20 cellular contexts compared by ENCODE assay signal in genomic region chr5:56175028-56175427, GRCh38. TPM values are rescaled to one million over a fixed set of nuclear protein-coding genes. Genes with fewer than 3 reads are reported as not detected.
DNase-seq lines count a peak whose midpoint lies in the region; ATAC-seq, FAIRE-seq and TF ChIP-seq lines count a peak whose summit lies in the region.
"Had no signal": no experiment of that assay in that cellular context is flagged by ENCODE, and none has a peak within 500 bp of the region (broad histone marks: within the 10 kb centered on the region; RNA-seq: fewer than 3 reads in every experiment).

No MANE protein-coding gene starts in this region.

- H3K4me1 Mint-ChIP-seq in HFFc6 (ENCODE audit: low read depth) (peaks cover 50% of the 10 kb centered on the region), endodermal cell (peaks cover 18% of the 10 kb centered on the region)

- no peak overlapping the region for H4K91ac ChIP-seq in neuronal stem cell (ENCODE audit: low read depth, low read length, poor library complexity)

- peak overlapping the region in 1 of 2 experiments; percentile 62; a peak in 3 of 6 replicates for H3K27ac ChIP-seq in A549
- H3K27ac ChIP-seq in endodermal cell (ENCODE audit: low read depth, low read length), result no peak overlapping the region
- H3K27ac ChIP-seq in neuronal stem cell (replicated peaks; ENCODE audit: low read length), result no peak overlapping the region
- H3K27ac ChIP-seq: thoracic aorta had no signal

- H3K36me3 Mint-ChIP-seq in HFFc6 (ENCODE audit: low read depth) (no peaks in the 10 kb centered on the region), endodermal cell (ENCODE audit: low read depth) (no peaks in the 10 kb centered on the region)
- H3K36me3 Mint-ChIP-seq: activated naive CD8-positive, alpha-beta T cell had no signal

- CTCF ChIA-PET in A549 (lab: Yijun Ruan, JAX), result interaction anchor here (1.3 to 1.4 kb wide), 2 partner anchors 11 to 103 kb away, joined by 4 to 5 read pairs; no protein-coding TSS in a partner anchor

- no peak for FAIRE-seq in A549 (lab: Jason Lieb, UNC)
- FAIRE-seq: D721Med, endometrium had no signal

- H3K4me1 ChIP-seq in A549, result peaks cover 23% of the 10 kb centered on the region
- H3K4me1 ChIP-seq in endodermal cell (ENCODE audit: control insufficient read depth, insufficient read depth, low read length), result peaks cover 11% of the 10 kb centered on the region
- H3K4me1 ChIP-seq in neuronal stem cell (ENCODE audit: control insufficient read depth in 2 of 2, insufficient read depth in 1 of 2, low read depth in 1 of 2, low read length in 2 of 2), result peaks cover 4 to 5% of the 10 kb centered on the region in 2 donors

- H2BK15ac ChIP-seq in neuronal stem cell (ENCODE audit: low read length), result no peak overlapping the region

- no peak overlapping the region for H3K4me3 ChIP-seq in A549
- H3K4me3 ChIP-seq in endodermal cell (ENCODE audit: low read length), result peak overlapping the region; percentile 24
- H3K4me3 ChIP-seq in neuronal stem cell (ENCODE audit: low read length in 2 of 2), result no peak overlapping the region
- H3K4me3 ChIP-seq: thoracic aorta had no signal

- TF ChIP-seq RAD21 in A549 (conservative IDR thresholded peaks at IDR 0.05 in 1 of 2, IDR thresholded peaks at IDR 0.05 in 1 of 2), result no peak

- no peaks in the 10 kb centered on the region for H3K27me3 Mint-ChIP-seq in HFFc6 (ENCODE audit: insufficient read depth)
- no peaks in the 10 kb centered on the region for H3K27me3 Mint-ChIP-seq in endodermal cell (ENCODE audit: insufficient read depth)
- H3K27me3 Mint-ChIP-seq: activated naive CD8-positive, alpha-beta T cell had no signal

- no peak for TF ChIP-seq EP300 in A549 (IDR thresholded peaks at IDR 0.05)

- H3K4me3 Mint-ChIP-seq in HFFc6 (peak overlapping the region; percentile 31), endodermal cell (no peak overlapping the region)
- H3K4me3 Mint-ChIP-seq: activated CD4-positive, alpha-beta T cell treated with anti-CD3 and anti-CD28 coated beads, Interleukin-2, amount 10 ng/mL, durations not matched to agents 7 days and 5 days; activated naive CD8-positive, alpha-beta T cell had no signal

- no peak for DNase-seq in A549 (ENCODE audit: low read depth in 1 of 2, low spot score in 1 of 2)
- DNase-seq in HFFc6, result no peak
- no peak for DNase-seq in endodermal cell
- no peak for DNase-seq in neuronal stem cell (ENCODE audit: low spot score)
- no peak for DNase-seq in GM19238 (ENCODE audit: insufficient read length, low spot score)
- DNase-seq in GM20000 (ENCODE audit: low spot score), result no peak
- no peak for DNase-seq in mesenteric fat pad (ENCODE audit: low spot score)
- DNase-seq: activated CD4-positive, alpha-beta T cell treated with anti-CD3 and anti-CD28 coated beads, Interleukin-2, amount 10 ng/mL, durations not matched to agents 7 days and 5 days; activated T-cell treated with anti-CD3 and anti-CD28 coated beads, Interleukin-2, amount 50 U/mL, for 1 hour; caudate nucleus; NCI-H2081 treated with DMSO at 0.1 percent for 48 hours; NCI-H748 treated with DMSO at 0.1 percent for 48 hours; SHP77; T1000 had no signal

- H3K4me2 ChIP-seq in A549 (peak overlapping the region; percentile 37), neuronal stem cell (ENCODE audit: insufficient read depth, low read length, poor library complexity, severe bottlenecking) (no peak overlapping the region)

- peak in 1 of 2 experiments; percentile 36; a peak in 1 of 6 replicates for ATAC-seq in A549
- ATAC-seq in GM18520 (IDR thresholded peaks at IDR 0.05; ENCODE audit: unreplicated experiment), result no peak

- H3K14ac ChIP-seq in neuronal stem cell (ENCODE audit: low read length), result no peak overlapping the region

- no peaks in the 10 kb centered on the region for H3K27me3 ChIP-seq in endodermal cell (ENCODE audit: control insufficient read depth, insufficient read depth, low read length, poor library complexity, severe bottlenecking)
- H3K27me3 ChIP-seq in neuronal stem cell (ENCODE audit: control insufficient read depth in 3 of 3, insufficient read depth in 3 of 3, low read depth in 1 of 3, low read length in 3 of 3), result no peaks in the 10 kb centered on the region

- no peak for TF ChIP-seq POLR2A in A549 (IDR thresholded peaks at IDR 0.05; ENCODE audit: low read length)

- H3K9me3 ChIP-seq in A549, result no peaks in the 10 kb centered on the region
- H3K9me3 ChIP-seq in endodermal cell (ENCODE audit: control insufficient read depth, low read length), result no peaks in the 10 kb centered on the region
- no peaks in the 10 kb centered on the region for H3K9me3 ChIP-seq in neuronal stem cell (replicated peaks in 1 of 2; ENCODE audit: control insufficient read depth in 2 of 2, insufficient read depth in 1 of 2, low read depth in 1 of 2, low read length in 2 of 2)
- H3K9me3 ChIP-seq: thoracic aorta had no signal

- H2BK5ac ChIP-seq in neuronal stem cell (ENCODE audit: low read length), result no peak overlapping the region

- H3K9me3 Mint-ChIP-seq in HFFc6 (no peaks in the 10 kb centered on the region), endodermal cell (no peaks in the 10 kb centered on the region)

- H3K18ac ChIP-seq in neuronal stem cell (ENCODE audit: low read length), result no peak overlapping the region

- H2BK12ac ChIP-seq in neuronal stem cell (ENCODE audit: low read length), result no peak overlapping the region

- H3K27ac Mint-ChIP-seq in HFFc6 (peak overlapping the region; percentile 30; the same call in 1 of the 2 replicates), endodermal cell (peak overlapping the region; percentile 42)
- H3K27ac Mint-ChIP-seq: activated CD4-positive, alpha-beta T cell treated with anti-CD3 and anti-CD28 coated beads, Interleukin-2, amount 10 ng/mL, durations not matched to agents 7 days and 5 days; activated naive CD8-positive, alpha-beta T cell had no signal

- H2BK120ac ChIP-seq in neuronal stem cell (ENCODE audit: low read depth, low read length), result no peak overlapping the region

- H3K9ac ChIP-seq in endodermal cell (ENCODE audit: extremely low read depth, low read length, poor library complexity, severe bottlenecking) (no peak overlapping the region), neuronal stem cell (ENCODE audit: low read depth, low read length, poor library complexity) (no peak overlapping the region)

- peak overlapping the region; percentile 55 for H2AFZ ChIP-seq in neuronal stem cell (ENCODE audit: low read length)

- POLR2A ChIA-PET in A549 (lab: Yijun Ruan, JAX), result no interaction called here

- TF ChIP-seq CTCF in A549 (IDR thresholded peaks at IDR 0.05) (no peak), HFFc6 (IDR thresholded peaks at IDR 0.05) (no peak), endodermal cell (conservative IDR thresholded peaks at IDR 0.05) (no peak), GM20000 (IDR thresholded peaks at IDR 0.05; ENCODE audit: extremely low read depth, missing control alignments) (no peak)

- H3K36me3 ChIP-seq in endodermal cell (ENCODE audit: control insufficient read depth, insufficient read depth, low read length) (no peaks in the 10 kb centered on the region), neuronal stem cell (replicated peaks in 1 of 2; ENCODE audit: control insufficient read depth in 2 of 2, insufficient read depth in 2 of 2, low read length in 2 of 2) (no peaks in the 10 kb centered on the region)
- H3K36me3 ChIP-seq: thoracic aorta had no signal

- H3K4ac ChIP-seq in neuronal stem cell (ENCODE audit: low read length), result no peak overlapping the region

- H3K23ac ChIP-seq in neuronal stem cell (ENCODE audit: low read depth, low read length, poor library complexity), result no peak overlapping the region

- H3K79me1 ChIP-seq in neuronal stem cell (ENCODE audit: low read depth, low read length), result no peaks in the 10 kb centered on the region

- H4K8ac ChIP-seq in neuronal stem cell (ENCODE audit: low read depth, low read length), result no peak overlapping the region

- no peak overlapping the region for H2AK5ac ChIP-seq in neuronal stem cell (ENCODE audit: low read depth, low read length)

TF ChIP-seq in A549, 52 proteins besides CTCF, POLR2A, EP300 and RAD21:
- TF ChIP-seq POLR2AphosphoS2 (conservative IDR thresholded peaks at IDR 0.05; ENCODE audit: low read length), result no peak
- no peak for TF ChIP-seq NPAS2 (CRISPR knock-in tag; IDR thresholded peaks at IDR 0.05; ENCODE audit: borderline replicate concordance)
- TF ChIP-seq JUN (IDR thresholded peaks at IDR 0.05), result no peak
TF ChIP-seq in A549: peak in this region for 0.

RNA-seq across cellular contexts. Expression of gene ANKRD55, which starts 58.1 kb away (rescaled TPM):
- polyA plus RNA-seq in A549 (2011; rRNA removed), result 0.26 and 0.30 TPM in 2 replicates
- 0.05 TPM in 2 replicates for polyA plus RNA-seq in A549 (2012; cell fraction: cytosol; rRNA removed)
- 0.07 TPM in 1 of 2 replicates, not detected in the other for polyA plus RNA-seq in A549 (2012; cell fraction: nucleus; rRNA removed)
- polyA plus RNA-seq in A549 (2017; fragmentation: RNase III; extraction: RNeasy Plus Mini Kit Qiagen cat#74134 plus additional on column Dnase treatment), result 0.05 to 0.12 TPM (median 0.10 TPM) in 3 replicates
- 0.49 TPM in 1 of 2 replicates, not detected in the other for polyA minus RNA-seq in A549 (2011; rRNA and poly(A)+ RNA removed)
- not detected for total RNA-seq in HFFc6 (2021; fragmentation: NEBNext Ultra II Directional; extraction: Animal tissue kit (Norgen Biotek cat#: 25700))
- under 1 TPM; 0.27 to 0.29 TPM for total RNA-seq in endodermal cell
- polyA plus RNA-seq in endodermal cell (2013, experiment 1 of 2), result 0.32 TPM
- polyA plus RNA-seq in endodermal cell (2013, experiment 2 of 2), result 0.25 TPM
- polyA plus RNA-seq in neuronal stem cell (2013, experiment 1 of 2), result not detected
- not detected for polyA plus RNA-seq in neuronal stem cell (2013, experiment 2 of 2)
- total RNA-seq in mesenteric fat pad, result not detected
- total RNA-seq: HT-29, thoracic aorta had no signal
